ENCODE assay signal across 8 cellular contexts in genomic region chr1:152034324-152034653, GRCh38. TPM values are rescaled to one million over a fixed set of nuclear protein-coding genes. Genes with fewer than 3 reads are reported as not detected.
A peak's percentile ranks its signal among the peaks of the same experiment; 100 is the strongest.
DNase-seq lines count a peak whose midpoint lies in the region; ATAC-seq, FAIRE-seq and TF ChIP-seq lines count a peak whose summit lies in the region.

No MANE protein-coding gene starts in this region.

- H3K9me3 ChIP-seq in T-helper 17 cell (ENCODE audit: control insufficient read depth, low read length, poor library complexity, severe bottlenecking) (no peaks in the 10 kb centered on the region), kidney (ENCODE audit: control insufficient read depth in 1 of 2, low read length in 2 of 2) (no peaks in the 10 kb centered on the region), uterus (no peaks in the 10 kb centered on the region)

- H3K27ac ChIP-seq in kidney (ENCODE audit: low read depth in 2 of 2, low read length in 2 of 2) (peak overlapping the region; percentile 37 to 95), uterus (peak overlapping the region; percentile 90 to 91)

- no peak for FAIRE-seq in kidney (lab: Jason Lieb, UNC)

- ATAC-seq in GM21717 (IDR thresholded peaks at IDR 0.05; ENCODE audit: unreplicated experiment), result peak; percentile 19
- ATAC-seq in T-helper 17 cell, result no peak

- H3K36me3 Mint-ChIP-seq in T-helper 17 cell (ENCODE audit: low read depth), result peaks cover 13% of the 10 kb centered on the region

- H3K27me3 Mint-ChIP-seq in T-helper 17 cell, result no peaks in the 10 kb centered on the region

- TF ChIP-seq POLR2A in uterus (IDR thresholded peaks at IDR 0.05), result no peak
- no peak for TF ChIP-seq POLR2A in erythroblast (IDR thresholded peaks at IDR 0.05; ENCODE audit: low read length)

- H3K27me3 ChIP-seq in uterus, result no peaks in the 10 kb centered on the region

- no peak for TF ChIP-seq CTCF in AG09309 (IDR thresholded peaks at IDR 0.05; ENCODE audit: control insufficient read depth, insufficient read depth, low read depth, low read length, missing control alignments)
- TF ChIP-seq CTCF in kidney (IDR thresholded peaks at IDR 0.05; ENCODE audit: borderline replicate concordance, extremely low read depth, insufficient read depth), result no peak
- TF ChIP-seq CTCF in uterus (IDR thresholded peaks at IDR 0.05), result no peak

- H3K4me1 ChIP-seq in kidney (ENCODE audit: control insufficient read depth in 1 of 2, insufficient read depth in 1 of 2, low read depth in 1 of 2, low read length in 2 of 2) (peaks cover 5 to 6% of the 10 kb centered on the region in 2 donors), uterus (peaks cover 0 to 5% of the 10 kb centered on the region in 2 donors)

- peak overlapping the region in 1 of 2 donors; percentile 38 for H3K9ac ChIP-seq in kidney (ENCODE audit: low read length in 2 of 2)

- peak overlapping the region; percentile 98 for H3K4me3 Mint-ChIP-seq in T-helper 17 cell

- peak overlapping the region; percentile 99 for H3K27ac Mint-ChIP-seq in T-helper 17 cell

- H3K4me3 ChIP-seq in AG09309 (ENCODE audit: control insufficient read depth, low read depth, low read length) (peak overlapping the region; percentile 25), kidney (ENCODE audit: low read length in 2 of 2) (peak overlapping the region; percentile 3 to 83), uterus (no peak overlapping the region)

- intact Hi-C loops in kidney (cut with DNase I), result no loop called here
- intact Hi-C loops in uterus (cut with DNase I; ENCODE audit: low total_unique reads), result no loop called here
- intact Hi-C loops in posterior cingulate gyrus (cut with DNase I), result no loop called here

- DNase-seq in AG09309 (ENCODE audit: low read depth) (no peak), T-helper 17 cell (no peak), kidney (no peak), uterus (no peak), NCI-H1092 treated with DMSO at 0.1 percent for 48 hours (lab: John Stamatoyannopoulos, UW) (no peak), posterior cingulate gyrus (no peak), erythroblast (lab: John Stamatoyannopoulos, UW) (no peak)

- H3K4me1 Mint-ChIP-seq in T-helper 17 cell, result peaks cover 40% of the 10 kb centered on the region

- H3K36me3 ChIP-seq in kidney (ENCODE audit: control insufficient read depth in 1 of 2, insufficient read depth in 2 of 2, low read length in 2 of 2) (peaks cover 11 to 17% of the 10 kb centered on the region in 2 donors), uterus (no peaks in the 10 kb centered on the region)

RNA-seq across cellular contexts. Expression of gene S100A11, which starts 2.5 kb away (rescaled TPM):
- total RNA-seq in T-helper 17 cell (100 to 1,000 TPM in 1 of 2 donors, 10 to 100 TPM in 1; 76.4 to 117 TPM), kidney (835 TPM), uterus (100 to 1,000 TPM in 3 of 4 donors, 10 to 100 TPM in 1; 14.9 to 321 (median 146) TPM)
- 925 TPM for polyA plus RNA-seq in kidney (ENCODE audit: insufficient read depth, low read depth, low replicate concordance)

RNA-seq across cellular contexts. Expression of gene S100A10, which starts 40.6 kb away (rescaled TPM):
- total RNA-seq in T-helper 17 cell, result 100 to 1,000 TPM; 317 to 349 TPM
- 467 TPM for total RNA-seq in kidney
- polyA plus RNA-seq in kidney (ENCODE audit: insufficient read depth, low read depth, low replicate concordance), result 500 TPM
- total RNA-seq in uterus, result 100 to 1,000 TPM in 1 of 4 donors, 10 to 100 TPM in 3; 21.8 to 189 (median 34.6) TPM

RNA-seq across cellular contexts. Expression of gene TCHHL1, which starts 54.6 kb away (rescaled TPM):
- total RNA-seq in T-helper 17 cell, result not detected
- total RNA-seq in kidney, result not detected
- polyA plus RNA-seq in kidney (ENCODE audit: insufficient read depth, low read depth, low replicate concordance), result not detected
- total RNA-seq in uterus, result not detected

Comparison
In these comparisons a context has a peak if more than half of its experiments do, and no peak if none do; other contexts are left out.
1. H3K4me3 ChIP-seq: peak in AG09309 (single experiment) and kidney (2 of 2); none in uterus (0 of 2).